8 cellular contexts compared by ENCODE assay signal in genomic region chr15:75177360-75178071, GRCh38. TPM values are rescaled to one million over a fixed set of nuclear protein-coding genes. Genes with fewer than 3 reads are reported as not detected.
DNase-seq lines count a peak whose midpoint lies in the region; ATAC-seq, FAIRE-seq and TF ChIP-seq lines count a peak whose summit lies in the region.
"Had no signal": no experiment of that assay in that cellular context is flagged by ENCODE, and none has a peak within 500 bp of the region (broad histone marks: within the 10 kb centered on the region; RNA-seq: fewer than 3 reads in every experiment).

No MANE protein-coding gene starts in this region.

- H4K20me1 ChIP-seq in IMR-90 (ENCODE audit: insufficient read depth, low read length) (no peaks in the 10 kb centered on the region), GM12878 (ENCODE audit: control insufficient read depth, insufficient read depth) (no peaks in the 10 kb centered on the region; the same call in 1 of the 2 replicates)

- in situ Hi-C loops in IMR-90 (cut with MboI; ENCODE audit: low sequenced_read_pairs) (no loop called here), GM12878 (cut with MboI) (no loop called here)

- H3K4me2 ChIP-seq in IMR-90 (ENCODE audit: low read depth, low read length): no peak overlapping the region
- no peak overlapping the region for H3K4me2 ChIP-seq in GM12878 (ENCODE audit: control insufficient read depth, insufficient read depth)
- H3K4me2 ChIP-seq in mesenchymal stem cell (ENCODE audit: low read length, poor library complexity, severe bottlenecking): no peak overlapping the region

- H3K4ac ChIP-seq in IMR-90 (ENCODE audit: low read depth, low read length) (0 out of 2 replicates have a peak overlapping the region, but pooled peaks have one; percentile 7), mesenchymal stem cell (ENCODE audit: low read depth in 1 of 2, low read length in 2 of 2) (peak overlapping the region; percentile 55 to 86)

- H3K79me2 ChIP-seq in GM12878 (ENCODE audit: control insufficient read depth, insufficient read depth, low read length): no peaks in the 10 kb centered on the region

- RAD21 ChIA-PET in GM12878 (lab: Charles Lee; ENCODE audit: unreplicated experiment): no interaction called here

- no peaks in the 10 kb centered on the region for H3K9me3 ChIP-seq in IMR-90 (ENCODE audit: control insufficient read depth, insufficient read depth, low read length)
- H3K9me3 ChIP-seq in GM12878 (replicated peaks; ENCODE audit: control insufficient read depth, insufficient read depth, low read length): no peaks in the 10 kb centered on the region
- H3K9me3 ChIP-seq in mesenchymal stem cell (ENCODE audit: control insufficient read depth, low read length): no peaks in the 10 kb centered on the region
- no peaks in the 10 kb centered on the region for H3K9me3 ChIP-seq in thymus (ENCODE audit: control insufficient read depth)

- dilution Hi-C loops in IMR-90 (cut with HindIII; ENCODE audit: low sequenced_read_pairs, unreplicated experiment): no loop called here

- TF ChIP-seq POLR2A in IMR-90 (IDR thresholded peaks at IDR 0.05; ENCODE audit: low read depth, low read length) (no peak), GM12878 (IDR thresholded peaks at IDR 0.05; ENCODE audit: low read depth, low read length) (no peak)

- H3K14ac ChIP-seq in IMR-90 (replicated peaks; ENCODE audit: low read depth, low read length): no peak overlapping the region; the same call in 1 of the 2 replicates
- peak overlapping the region in 1 of 2 experiments; percentile 79 for H3K14ac ChIP-seq in mesenchymal stem cell (ENCODE audit: low read length in 2 of 2)

- BruUV-seq in IMR-90 (replicated peaks; lab: Mats Ljungman, UMichigan) (no TSS peak), GM12878 (replicated peaks; lab: Mats Ljungman, UMichigan) (no TSS peak)

- POLR2A ChIA-PET in IMR-90 (lab: Charles Lee; ENCODE audit: unreplicated experiment): no interaction called here
- POLR2A ChIA-PET in GM12878 (lab: Charles Lee): no interaction called here

- SMC1A ChIA-PET in GM12878 (lab: Charles Lee; ENCODE audit: uncharacterized antibody, unreplicated experiment): interaction anchor here (1.0 kb wide), 1 partner anchor 134 kb away, joined by 3 read pairs; no protein-coding TSS in a partner anchor

- H3K23ac ChIP-seq in IMR-90 (ENCODE audit: low read depth, low read length): no peak overlapping the region
- peak overlapping the region in 1 of 2 experiments; percentile 18 for H3K23ac ChIP-seq in mesenchymal stem cell (ENCODE audit: low read length in 2 of 2)

- CTCF ChIA-PET in IMR-90 (lab: Yijun Ruan, JAX): no interaction called here
- CTCF ChIA-PET in GM12878 (lab: Yijun Ruan, JAX): interaction anchor here (0.7 kb wide), 1 partner anchor 11 kb away, joined by 3 read pairs; no protein-coding TSS in a partner anchor

- H2BK5ac ChIP-seq in IMR-90 (ENCODE audit: low read depth, low read length, poor library complexity, severe bottlenecking) (no peak overlapping the region), mesenchymal stem cell (ENCODE audit: low read depth, low read length, poor library complexity, severe bottlenecking) (no peak overlapping the region)

- H4K91ac ChIP-seq in IMR-90 (ENCODE audit: insufficient read depth, low read depth, low read length) (no peak overlapping the region; the same call in 1 of the 2 replicates), mesenchymal stem cell (ENCODE audit: low read length) (peak overlapping the region; percentile 14)

- 100% methylated on average over 1 of the region's 6 CpGs; no CpG with 5 or more reads in 1 of the 2 experiments for WGBS in IMR-90 (ENCODE audit: extremely low coverage in 2 of 2, insufficient read length in 1 of 2), 2 experiments
- 76% methylated on average over 6 of the region's 6 CpGs for WGBS in GM12878 (ENCODE audit: insufficient coverage, insufficient replicate concordance, low lambda C conversion rate, missing lambda C conversion rate)
- WGBS in mesenchymal stem cell: 69% methylated on average over 6 of the region's 6 CpGs
- 42% methylated on average over 6 of the region's 6 CpGs for WGBS in thymus

- H3K27ac ChIP-seq in IMR-90 (ENCODE audit: insufficient read depth, low read length): no peak overlapping the region
- no peak overlapping the region for H3K27ac ChIP-seq in GM12878 (ENCODE audit: control insufficient read depth, insufficient read depth)
- H3K27ac ChIP-seq in mesenchymal stem cell (ENCODE audit: low read length, poor library complexity, severe bottlenecking): no peak overlapping the region
- peak overlapping the region; percentile 48 for H3K27ac ChIP-seq in thymus (ENCODE audit: low read depth)

- TF ChIP-seq CTCF in IMR-90 (conservative IDR thresholded peaks at IDR 0.05; ENCODE audit: low read depth, low read length): no peak
- no peak for TF ChIP-seq CTCF in GM12878 (IDR thresholded peaks at IDR 0.05 in 2 of 3, conservative IDR thresholded peaks at IDR 0.05 in 1 of 3; ENCODE audit: control insufficient read depth in 2 of 3, extremely low read depth in 1 of 3, insufficient read depth in 1 of 3, low read depth in 3 of 3, low read length in 3 of 3)

- TF ChIP-seq EP300 in GM12878 (IDR thresholded peaks at IDR 0.05; ENCODE audit: borderline replicate concordance in 1 of 2, control insufficient read depth in 1 of 2, low read depth in 2 of 2, low read length in 2 of 2): no peak

- H3K27me3 ChIP-seq in IMR-90 (ENCODE audit: control insufficient read depth, insufficient read depth, low read length) (peaks cover 11% of the 10 kb centered on the region), GM12878 (replicated peaks in 1 of 2; ENCODE audit: control insufficient read depth in 2 of 2, insufficient read depth in 2 of 2, low read length in 1 of 2) (no peaks in the 10 kb centered on the region), mesenchymal stem cell (ENCODE audit: control insufficient read depth in 1 of 2, insufficient read depth in 1 of 2, low read length in 2 of 2) (peaks cover 5 to 51% of the 10 kb centered on the region in 2 experiments), thymus (ENCODE audit: control insufficient read depth, insufficient read depth) (no peaks in the 10 kb centered on the region)

- DNase-seq in IMR-90 (no peak), GM12878 (ENCODE audit: low read depth, low spot score) (no peak), mesenchymal stem cell (peak; percentile 35), GOT3 (lab: John Stamatoyannopoulos, UW) (no peak), NOMO-1 treated with dmso at 0.1 percent for 144 hours (lab: John Stamatoyannopoulos, UW; ENCODE audit: unreplicated experiment) (no peak)
- DNase-seq: SHP77 treated with DMSO at 0.1 percent for 48 hours had no signal

- H4K5ac ChIP-seq in IMR-90 (ENCODE audit: low read depth, low read length): no peak overlapping the region; the same call in 1 of the 2 replicates

- intact Hi-C loops in IMR-90 (cut with micrococcal nuclease): no loop called here
- intact Hi-C loops in GM12878 (cut with micrococcal nuclease; ENCODE audit: unreplicated experiment): no loop called here

- no peak overlapping the region for H2AK5ac ChIP-seq in IMR-90 (ENCODE audit: low read depth, low read length)
- H2AK5ac ChIP-seq in mesenchymal stem cell (ENCODE audit: low read length, severe bottlenecking): no peak overlapping the region

- H2BK120ac ChIP-seq in IMR-90 (ENCODE audit: low read depth, low read length) (0 out of 2 replicates have a peak overlapping the region, but pooled peaks have one; percentile 10), mesenchymal stem cell (ENCODE audit: low read depth, low read length) (peak overlapping the region; percentile 21)

- H3K4me1 ChIP-seq in IMR-90 (ENCODE audit: control insufficient read depth, insufficient read depth, low read length) (peaks cover 26% of the 10 kb centered on the region), GM12878 (ENCODE audit: control insufficient read depth, insufficient read depth, low read length) (peaks cover 11% of the 10 kb centered on the region), mesenchymal stem cell (ENCODE audit: control insufficient read depth, insufficient read depth, low read depth, low read length) (peaks cover under 1% of the 10 kb centered on the region), thymus (ENCODE audit: control insufficient read depth, insufficient read depth, low read length) (peaks cover 17% of the 10 kb centered on the region)

- TF ChIP-seq RAD21 in IMR-90 (IDR thresholded peaks at IDR 0.05; ENCODE audit: low read length): no peak
- no peak for TF ChIP-seq RAD21 in GM12878 (IDR thresholded peaks at IDR 0.05; ENCODE audit: insufficient read depth, low read depth, low read length)

- ATAC-seq in IMR-90 (ENCODE audit: low read depth) (0 out of 2 replicates have a peak, but pooled peaks have one; percentile 10), GM12878 (peak; percentile 64), GM18520 (IDR thresholded peaks at IDR 0.05; ENCODE audit: unreplicated experiment) (no peak)

- H3K79me1 ChIP-seq in IMR-90 (ENCODE audit: low read depth in 1 of 2, low read length in 2 of 2) (no peaks in the 10 kb centered on the region), mesenchymal stem cell (replicated peaks; ENCODE audit: low read length, poor library complexity, severe bottlenecking) (no peaks in the 10 kb centered on the region)

- H3K18ac ChIP-seq in IMR-90 (ENCODE audit: low read depth, low read length) (no peak overlapping the region), mesenchymal stem cell (ENCODE audit: low read depth in 1 of 2, low read length in 2 of 2) (peak overlapping the region; percentile 19 to 67)

- no peak overlapping the region for H3K4me3 ChIP-seq in IMR-90 (ENCODE audit: insufficient read depth, low read depth, low read length)
- no peak overlapping the region for H3K4me3 ChIP-seq in GM12878
- no peak overlapping the region for H3K4me3 ChIP-seq in mesenchymal stem cell (ENCODE audit: insufficient read depth in 1 of 2, low read depth in 1 of 2, low read length in 2 of 2)
- no peak overlapping the region for H3K4me3 ChIP-seq in thymus (ENCODE audit: low read length)

- no peaks in the 10 kb centered on the region for H3K36me3 ChIP-seq in IMR-90 (ENCODE audit: control insufficient read depth, insufficient read depth, low read length)
- H3K36me3 ChIP-seq in GM12878 (ENCODE audit: control insufficient read depth in 2 of 2, insufficient read depth in 2 of 2, low read length in 1 of 2): no peaks in the 10 kb centered on the region
- no peaks in the 10 kb centered on the region for H3K36me3 ChIP-seq in mesenchymal stem cell (ENCODE audit: control insufficient read depth in 1 of 2, insufficient read depth in 2 of 2, low read depth in 1 of 2, low read length in 2 of 2)
- no peaks in the 10 kb centered on the region for H3K36me3 ChIP-seq in thymus (ENCODE audit: control insufficient read depth, insufficient read depth)

- no peak overlapping the region for H2AFZ ChIP-seq in IMR-90 (replicated peaks; ENCODE audit: low read length, poor library complexity)
- no peak overlapping the region for H2AFZ ChIP-seq in GM12878 (ENCODE audit: control insufficient read depth, low read depth, low read length)
- H2AFZ ChIP-seq in mesenchymal stem cell (ENCODE audit: low read depth, low read length): no peak overlapping the region

- H4K8ac ChIP-seq in IMR-90 (ENCODE audit: low read depth in 2 of 2, low read length in 2 of 2) (0 out of 4 replicates have a peak overlapping the region, but pooled peaks have one; percentile 1 to 30), mesenchymal stem cell (ENCODE audit: low read length) (peak overlapping the region; percentile 27)

- peak overlapping the region; percentile 50 to 73 for H2BK12ac ChIP-seq in mesenchymal stem cell (ENCODE audit: low read length in 2 of 2)

- H2BK20ac ChIP-seq in IMR-90 (ENCODE audit: low read depth, low read length): 0 out of 2 replicates have a peak overlapping the region, but pooled peaks have one; percentile 29

- H3K56ac ChIP-seq in IMR-90 (ENCODE audit: extremely low read depth, insufficient read depth, low read length): no peak overlapping the region

- FAIRE-seq in GM12878 (lab: Jason Lieb, UNC): no peak

- H3K9ac ChIP-seq in IMR-90 (ENCODE audit: low read depth, low read length): no peak overlapping the region
- no peak overlapping the region for H3K9ac ChIP-seq in GM12878 (ENCODE audit: control insufficient read depth, insufficient read depth, low read length)
- H3K9ac ChIP-seq in mesenchymal stem cell (ENCODE audit: low read length): peak overlapping the region; percentile 43

- H2BK15ac ChIP-seq in IMR-90 (ENCODE audit: low read depth, low read length): no peak overlapping the region
- no peak overlapping the region for H2BK15ac ChIP-seq in mesenchymal stem cell (ENCODE audit: low read depth, poor library complexity, severe bottlenecking)

- peaks cover 2% of the 10 kb centered on the region; the same call in 1 of the 2 replicates for H3K9me1 ChIP-seq in IMR-90 (ENCODE audit: insufficient read depth, low read length)

- H2AK9ac ChIP-seq in IMR-90 (replicated peaks; ENCODE audit: low read depth, low read length, poor library complexity): peak overlapping the region; percentile 17

RNA-seq across cellular contexts. Expression of gene C15orf39, which starts 24.2 kb away (rescaled TPM):
- total RNA-seq in IMR-90 (2012; rRNA removed): 1.3 and 1.9 TPM in 2 replicates
- 5.7 and 7.0 TPM in 2 replicates for polyA plus RNA-seq in IMR-90 (2012; rRNA removed)
- polyA plus RNA-seq in IMR-90 (2012; cell fraction: cytosol; rRNA removed): 3.1 and 5.9 TPM in 2 replicates
- polyA plus RNA-seq in IMR-90 (2012; cell fraction: nucleus; rRNA removed; ENCODE audit: low replicate concordance): 6.0 and 10.0 TPM in 2 replicates
- total RNA-seq in GM12878 (2013; cell fraction: nucleolus; rRNA removed): 108 and 121 TPM in 2 replicates
- 38.5 and 48.8 TPM in 2 replicates for total RNA-seq in GM12878 (2014; rRNA removed)
- 15.2 and 18.1 TPM in 2 replicates for total RNA-seq in GM12878 (2014; rRNA removed; fragmentation: Illumina TruSeq; extraction: Trizol)
- 128 and 139 TPM in 2 replicates for total RNA-seq in GM12878 (2021)
- 33.7 TPM for polyA plus RNA-seq in GM12878 (2011; ENCODE audit: low read depth)
- polyA plus RNA-seq in GM12878 (2011; rRNA removed): 3.2 and 10.2 TPM in 2 replicates
- 15.1 and 18.0 TPM in 2 replicates for polyA plus RNA-seq in GM12878 (2011; cell fraction: cytosol; rRNA removed)
- polyA plus RNA-seq in GM12878 (2011; cell fraction: nucleus; rRNA removed): 44.7 and 61.7 TPM in 2 replicates
- polyA plus RNA-seq in GM12878 (2012): 64.9 and 75.4 TPM in 2 replicates
- 10.5 and 31.2 TPM in 2 replicates for polyA plus RNA-seq in GM12878 (2014; fragmentation: Illumina TruSeq; extraction: Trizol)
- polyA plus RNA-seq in GM12878 (2014; fragmentation: Nextera tagmentation; extraction: Ambion mirVana): 1 to 10 TPM; 2.3 to 4.9 TPM
- polyA plus RNA-seq in GM12878 (2014; rRNA removed): 40.6 and 54.3 TPM in 2 replicates
- 10 to 100 TPM; 34.7 to 39.0 TPM for polyA plus RNA-seq in GM12878 (2016; fragmentation: Nextera tagmentation; extraction: Ambion mirVana)
- 29.1 and 50.3 TPM in 2 replicates for polyA minus RNA-seq in GM12878 (2011; rRNA and poly(A)+ RNA removed)
- 37.0 and 37.7 TPM in 2 replicates for polyA minus RNA-seq in GM12878 (2011; cell fraction: cytosol; rRNA and poly(A)+ RNA removed)
- polyA minus RNA-seq in GM12878 (2011; cell fraction: nucleus; rRNA and poly(A)+ RNA removed): 39.8 and 79.0 TPM in 2 replicates
- 12.4 TPM for polyA plus RNA-seq in mesenchymal stem cell (2013, experiment 1 of 2)
- polyA plus RNA-seq in mesenchymal stem cell (2013, experiment 2 of 2): 12.2 TPM
- polyA plus RNA-seq in thymus: 7.0 TPM
